ENCODE assay signal across 8 cellular contexts in genomic region chr19:48858984-48859710, GRCh38.
DNase-seq lines count a peak whose midpoint lies in the region; ATAC-seq lines count a peak whose summit lies in the region.

No MANE protein-coding gene starts in this region.

- no peaks in the 10 kb centered on the region for H3K27me3 ChIP-seq in HAP-1 (ENCODE audit: low read depth)

- no peaks in the 10 kb centered on the region for H3K36me3 ChIP-seq in HAP-1 (replicated peaks)

- no peaks in the 10 kb centered on the region for H3K27me3 Mint-ChIP-seq in effector memory CD8-positive, alpha-beta T cell

- H3K36me3 Mint-ChIP-seq in effector memory CD8-positive, alpha-beta T cell (ENCODE audit: insufficient read depth), result no peaks in the 10 kb centered on the region

- peak overlapping the region; percentile 84 to 85 for H3K4me3 Mint-ChIP-seq in effector memory CD8-positive, alpha-beta T cell

- no peaks in the 10 kb centered on the region for H3K9me3 Mint-ChIP-seq in effector memory CD8-positive, alpha-beta T cell

- H3K4me1 Mint-ChIP-seq in effector memory CD8-positive, alpha-beta T cell (ENCODE audit: low read depth in 2 of 2), result peaks cover 4 to 7% of the 10 kb centered on the region in 2 donors

- H3K4me1 ChIP-seq in HAP-1, result no peaks in the 10 kb centered on the region; the same call in 1 of the 2 replicates

- peak overlapping the region; percentile 35 for H3K4me3 ChIP-seq in HAP-1

- DNase-seq in HAP-1 (ENCODE audit: low spot score in 2 of 2) (peak; percentile 53 to 89), kidney tubule cell (ENCODE audit: low spot score) (no peak), epidermal melanocyte (ENCODE audit: insufficient read length, low spot score) (no peak), HuH-7.5 (ENCODE audit: low spot score) (no peak)
- DNase-seq in activated CD4-positive, CD25-positive, alpha-beta regulatory T cell treated with anti-CD3 and anti-CD28 coated beads, Interleukin-2, amount 50 U/mL, for 72 hours, result peak; percentile 81
- peak; percentile 65 to 76 (median 69) for DNase-seq in effector memory CD8-positive, alpha-beta T cell
- DNase-seq in stimulated activated CD4-positive, alpha-beta T cell treated with anti-CD3 and anti-CD28 coated beads, TNF-alpha, amount 100 ng/mL, for 4 hours (ENCODE audit: low read depth in 3 of 3), result peak in 2 of 3 experiments; percentile 60 to 70

- peak; percentile 77 for ATAC-seq in effector memory CD8-positive, alpha-beta T cell (replicated peaks)
- ATAC-seq in GM18870 (IDR thresholded peaks at IDR 0.05; ENCODE audit: unreplicated experiment), result no peak

- no peaks in the 10 kb centered on the region for H3K9me3 ChIP-seq in HAP-1

- in situ Hi-C loops in HAP-1 (cut with MboI; ENCODE audit: low sequenced_read_pairs), result no loop called here

- H3K27ac Mint-ChIP-seq in effector memory CD8-positive, alpha-beta T cell, result peak overlapping the region; percentile 77 to 79

Comparison
In these comparisons a context has a peak if more than half of its experiments do, and no peak if none do; other contexts are left out.
1. DNase-seq: peak in HAP-1 (2 of 2), activated CD4-positive, CD25-positive, alpha-beta regulatory T cell treated with anti-CD3 and anti-CD28 coated beads, Interleukin-2, amount 50 U/mL, for 72 hours (single experiment), effector memory CD8-positive, alpha-beta T cell (3 of 3) and stimulated activated CD4-positive, alpha-beta T cell treated with anti-CD3 and anti-CD28 coated beads, TNF-alpha, amount 100 ng/mL, for 4 hours (2 of 3); none in kidney tubule cell (single experiment), epidermal melanocyte (single experiment) and HuH-7.5 (single experiment).